1 cellular context compared by ENCODE assay signal in the genomic region with DNA sequence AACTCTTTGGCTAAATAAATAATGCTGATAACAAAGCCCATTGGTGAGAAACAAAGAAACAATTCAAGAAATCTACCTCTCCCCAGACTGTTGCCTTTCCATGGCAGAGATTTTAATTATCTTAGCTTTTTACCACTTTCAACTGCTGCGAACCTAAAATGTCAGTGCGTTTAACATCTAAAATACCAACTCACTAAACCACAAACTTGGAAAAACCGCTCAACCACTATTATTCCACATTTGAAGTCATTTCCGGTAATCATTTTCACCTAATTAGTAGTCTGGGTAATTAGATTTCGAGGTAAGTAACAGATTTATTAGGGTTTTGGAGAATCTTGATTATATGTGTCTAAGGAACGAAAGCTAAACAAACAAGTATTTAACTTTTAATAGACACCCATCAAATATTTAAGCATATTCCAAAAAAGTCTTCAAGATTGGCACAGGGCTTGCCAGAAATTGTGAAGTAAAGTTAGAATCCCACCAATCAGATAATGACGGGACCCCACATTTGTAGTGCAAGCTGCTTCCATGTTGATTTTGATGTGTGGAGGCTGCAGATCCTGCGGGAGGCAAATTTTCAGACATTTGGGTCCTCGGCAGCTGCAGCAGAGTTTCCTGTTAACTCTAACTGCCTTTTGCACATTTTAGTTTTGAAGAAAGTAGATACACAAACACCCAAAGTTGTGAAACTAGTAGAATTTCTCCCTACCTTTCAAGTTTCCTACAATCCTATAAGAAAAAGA.
TF ChIP-seq lines count a peak whose summit lies in the region.

No MANE protein-coding gene starts in this region.

TF ChIP-seq in H1, 55 proteins besides CTCF, POLR2A, EP300 and RAD21:
- TF ChIP-seq GABPA (IDR thresholded peaks at IDR 0.05; ENCODE audit: borderline replicate concordance, insufficient read depth, low read length) (no peak), NANOG (IDR thresholded peaks at IDR 0.05; ENCODE audit: insufficient read depth, low read depth, low read length, poor library complexity, severe bottlenecking) (no peak), NRF1 (IDR thresholded peaks at IDR 0.05; ENCODE audit: low read depth, low read length) (no peak), FOSL1 (IDR thresholded peaks at IDR 0.05; ENCODE audit: insufficient read depth, low read depth, low read length) (no peak), RBBP5 (IDR thresholded peaks at IDR 0.05; ENCODE audit: borderline replicate concordance, low read depth, low read length) (no peak), TEAD4 (IDR thresholded peaks at IDR 0.05; ENCODE audit: low read depth, low read length) (no peak), JUND (IDR thresholded peaks at IDR 0.05; ENCODE audit: low read length) (no peak), CEBPB (IDR thresholded peaks at IDR 0.05; ENCODE audit: low read depth, low read length) (no peak), SRF (IDR thresholded peaks at IDR 0.05; ENCODE audit: low read depth, low read length) (no peak), CHD2 (IDR thresholded peaks at IDR 0.05; ENCODE audit: low read length) (no peak), TAF7 (optimal IDR thresholded peaks at IDR 0.05; ENCODE audit: borderline replicate concordance, low read depth, low read length) (no peak), TAF1 (IDR thresholded peaks at IDR 0.05; ENCODE audit: low read depth, low read length) (0 out of 2 replicates have a peak, but pooled peaks have one; percentile 21), CTBP2 (IDR thresholded peaks at IDR 0.05; ENCODE audit: borderline replicate concordance, insufficient read depth, insufficient read length, low read length) (no peak), JUN (IDR thresholded peaks at IDR 0.05; ENCODE audit: low read depth, low read length) (no peak), CHD1 (IDR thresholded peaks at IDR 0.05; ENCODE audit: low read depth, low read length) (peak; percentile 71; the same call in 1 of the 2 replicates), TCF12 (IDR thresholded peaks at IDR 0.05; ENCODE audit: low read depth, low read length) (no peak), YY1 (IDR thresholded peaks at IDR 0.05; ENCODE audit: low read depth, low read length) (peak; percentile 43; the same call in 1 of the 2 replicates), SIRT6 (IDR thresholded peaks at IDR 0.05; ENCODE audit: low read length) (no peak), RFX5 (IDR thresholded peaks at IDR 0.05; ENCODE audit: borderline replicate concordance, low read depth, low read length) (no peak), SP1 (IDR thresholded peaks at IDR 0.05; ENCODE audit: low read depth, low read length) (no peak), EGR1 (IDR thresholded peaks at IDR 0.05; ENCODE audit: borderline replicate concordance, low read depth, low read length) (no peak), BACH1 (IDR thresholded peaks at IDR 0.05; ENCODE audit: low read length) (no peak), HDAC2 (IDR thresholded peaks at IDR 0.05; ENCODE audit: borderline replicate concordance in 1 of 2, low read depth in 2 of 2, low read length in 2 of 2) (no peak), GTF2F1 (IDR thresholded peaks at IDR 0.05; ENCODE audit: borderline replicate concordance, low read depth, low read length) (no peak)
- TF ChIP-seq, protein P1, sequence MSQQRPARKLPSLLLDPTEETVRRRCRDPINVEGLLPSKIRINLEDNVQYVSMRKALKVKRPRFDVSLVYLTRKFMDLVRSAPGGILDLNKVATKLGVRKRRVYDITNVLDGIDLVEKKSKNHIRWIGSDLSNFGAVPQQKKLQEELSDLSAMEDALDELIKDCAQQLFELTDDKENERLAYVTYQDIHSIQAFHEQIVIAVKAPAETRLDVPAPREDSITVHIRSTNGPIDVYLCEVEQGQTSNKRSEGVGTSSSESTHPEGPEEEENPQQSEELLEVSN (IDR thresholded peaks at IDR 0.05), result no peak
- TF ChIP-seq, protein P2, sequence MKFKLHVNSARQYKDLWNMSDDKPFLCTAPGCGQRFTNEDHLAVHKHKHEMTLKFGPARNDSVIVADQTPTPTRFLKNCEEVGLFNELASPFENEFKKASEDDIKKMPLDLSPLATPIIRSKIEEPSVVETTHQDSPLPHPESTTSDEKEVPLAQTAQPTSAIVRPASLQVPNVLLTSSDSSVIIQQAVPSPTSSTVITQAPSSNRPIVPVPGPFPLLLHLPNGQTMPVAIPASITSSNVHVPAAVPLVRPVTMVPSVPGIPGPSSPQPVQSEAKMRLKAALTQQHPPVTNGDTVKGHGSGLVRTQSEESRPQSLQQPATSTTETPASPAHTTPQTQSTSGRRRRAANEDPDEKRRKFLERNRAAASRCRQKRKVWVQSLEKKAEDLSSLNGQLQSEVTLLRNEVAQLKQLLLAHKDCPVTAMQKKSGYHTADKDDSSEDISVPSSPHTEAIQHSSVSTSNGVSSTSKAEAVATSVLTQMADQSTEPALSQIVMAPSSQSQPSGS (IDR thresholded peaks at IDR 0.05; ENCODE audit: low read length), result no peak
- TF ChIP-seq, protein P3, sequence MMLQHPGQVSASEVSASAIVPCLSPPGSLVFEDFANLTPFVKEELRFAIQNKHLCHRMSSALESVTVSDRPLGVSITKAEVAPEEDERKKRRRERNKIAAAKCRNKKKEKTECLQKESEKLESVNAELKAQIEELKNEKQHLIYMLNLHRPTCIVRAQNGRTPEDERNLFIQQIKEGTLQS (IDR thresholded peaks at IDR 0.05; ENCODE audit: insufficient read depth, low read depth, low read length), result no peak
- TF ChIP-seq, protein P4, sequence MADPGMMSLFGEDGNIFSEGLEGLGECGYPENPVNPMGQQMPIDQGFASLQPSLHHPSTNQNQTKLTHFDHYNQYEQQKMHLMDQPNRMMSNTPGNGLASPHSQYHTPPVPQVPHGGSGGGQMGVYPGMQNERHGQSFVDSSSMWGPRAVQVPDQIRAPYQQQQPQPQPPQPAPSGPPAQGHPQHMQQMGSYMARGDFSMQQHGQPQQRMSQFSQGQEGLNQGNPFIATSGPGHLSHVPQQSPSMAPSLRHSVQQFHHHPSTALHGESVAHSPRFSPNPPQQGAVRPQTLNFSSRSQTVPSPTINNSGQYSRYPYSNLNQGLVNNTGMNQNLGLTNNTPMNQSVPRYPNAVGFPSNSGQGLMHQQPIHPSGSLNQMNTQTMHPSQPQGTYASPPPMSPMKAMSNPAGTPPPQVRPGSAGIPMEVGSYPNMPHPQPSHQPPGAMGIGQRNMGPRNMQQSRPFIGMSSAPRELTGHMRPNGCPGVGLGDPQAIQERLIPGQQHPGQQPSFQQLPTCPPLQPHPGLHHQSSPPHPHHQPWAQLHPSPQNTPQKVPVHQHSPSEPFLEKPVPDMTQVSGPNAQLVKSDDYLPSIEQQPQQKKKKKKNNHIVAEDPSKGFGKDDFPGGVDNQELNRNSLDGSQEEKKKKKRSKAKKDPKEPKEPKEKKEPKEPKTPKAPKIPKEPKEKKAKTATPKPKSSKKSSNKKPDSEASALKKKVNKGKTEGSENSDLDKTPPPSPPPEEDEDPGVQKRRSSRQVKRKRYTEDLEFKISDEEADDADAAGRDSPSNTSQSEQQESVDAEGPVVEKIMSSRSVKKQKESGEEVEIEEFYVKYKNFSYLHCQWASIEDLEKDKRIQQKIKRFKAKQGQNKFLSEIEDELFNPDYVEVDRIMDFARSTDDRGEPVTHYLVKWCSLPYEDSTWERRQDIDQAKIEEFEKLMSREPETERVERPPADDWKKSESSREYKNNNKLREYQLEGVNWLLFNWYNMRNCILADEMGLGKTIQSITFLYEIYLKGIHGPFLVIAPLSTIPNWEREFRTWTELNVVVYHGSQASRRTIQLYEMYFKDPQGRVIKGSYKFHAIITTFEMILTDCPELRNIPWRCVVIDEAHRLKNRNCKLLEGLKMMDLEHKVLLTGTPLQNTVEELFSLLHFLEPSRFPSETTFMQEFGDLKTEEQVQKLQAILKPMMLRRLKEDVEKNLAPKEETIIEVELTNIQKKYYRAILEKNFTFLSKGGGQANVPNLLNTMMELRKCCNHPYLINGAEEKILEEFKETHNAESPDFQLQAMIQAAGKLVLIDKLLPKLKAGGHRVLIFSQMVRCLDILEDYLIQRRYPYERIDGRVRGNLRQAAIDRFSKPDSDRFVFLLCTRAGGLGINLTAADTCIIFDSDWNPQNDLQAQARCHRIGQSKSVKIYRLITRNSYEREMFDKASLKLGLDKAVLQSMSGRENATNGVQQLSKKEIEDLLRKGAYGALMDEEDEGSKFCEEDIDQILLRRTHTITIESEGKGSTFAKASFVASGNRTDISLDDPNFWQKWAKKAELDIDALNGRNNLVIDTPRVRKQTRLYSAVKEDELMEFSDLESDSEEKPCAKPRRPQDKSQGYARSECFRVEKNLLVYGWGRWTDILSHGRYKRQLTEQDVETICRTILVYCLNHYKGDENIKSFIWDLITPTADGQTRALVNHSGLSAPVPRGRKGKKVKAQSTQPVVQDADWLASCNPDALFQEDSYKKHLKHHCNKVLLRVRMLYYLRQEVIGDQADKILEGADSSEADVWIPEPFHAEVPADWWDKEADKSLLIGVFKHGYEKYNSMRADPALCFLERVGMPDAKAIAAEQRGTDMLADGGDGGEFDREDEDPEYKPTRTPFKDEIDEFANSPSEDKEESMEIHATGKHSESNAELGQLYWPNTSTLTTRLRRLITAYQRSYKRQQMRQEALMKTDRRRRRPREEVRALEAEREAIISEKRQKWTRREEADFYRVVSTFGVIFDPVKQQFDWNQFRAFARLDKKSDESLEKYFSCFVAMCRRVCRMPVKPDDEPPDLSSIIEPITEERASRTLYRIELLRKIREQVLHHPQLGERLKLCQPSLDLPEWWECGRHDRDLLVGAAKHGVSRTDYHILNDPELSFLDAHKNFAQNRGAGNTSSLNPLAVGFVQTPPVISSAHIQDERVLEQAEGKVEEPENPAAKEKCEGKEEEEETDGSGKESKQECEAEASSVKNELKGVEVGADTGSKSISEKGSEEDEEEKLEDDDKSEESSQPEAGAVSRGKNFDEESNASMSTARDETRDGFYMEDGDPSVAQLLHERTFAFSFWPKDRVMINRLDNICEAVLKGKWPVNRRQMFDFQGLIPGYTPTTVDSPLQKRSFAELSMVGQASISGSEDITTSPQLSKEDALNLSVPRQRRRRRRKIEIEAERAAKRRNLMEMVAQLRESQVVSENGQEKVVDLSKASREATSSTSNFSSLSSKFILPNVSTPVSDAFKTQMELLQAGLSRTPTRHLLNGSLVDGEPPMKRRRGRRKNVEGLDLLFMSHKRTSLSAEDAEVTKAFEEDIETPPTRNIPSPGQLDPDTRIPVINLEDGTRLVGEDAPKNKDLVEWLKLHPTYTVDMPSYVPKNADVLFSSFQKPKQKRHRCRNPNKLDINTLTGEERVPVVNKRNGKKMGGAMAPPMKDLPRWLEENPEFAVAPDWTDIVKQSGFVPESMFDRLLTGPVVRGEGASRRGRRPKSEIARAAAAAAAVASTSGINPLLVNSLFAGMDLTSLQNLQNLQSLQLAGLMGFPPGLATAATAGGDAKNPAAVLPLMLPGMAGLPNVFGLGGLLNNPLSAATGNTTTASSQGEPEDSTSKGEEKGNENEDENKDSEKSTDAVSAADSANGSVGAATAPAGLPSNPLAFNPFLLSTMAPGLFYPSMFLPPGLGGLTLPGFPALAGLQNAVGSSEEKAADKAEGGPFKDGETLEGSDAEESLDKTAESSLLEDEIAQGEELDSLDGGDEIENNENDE (IDR thresholded peaks at IDR 0.05; ENCODE audit: insufficient replicate concordance, low read length), result peak; percentile 91
- TF ChIP-seq, protein P5, sequence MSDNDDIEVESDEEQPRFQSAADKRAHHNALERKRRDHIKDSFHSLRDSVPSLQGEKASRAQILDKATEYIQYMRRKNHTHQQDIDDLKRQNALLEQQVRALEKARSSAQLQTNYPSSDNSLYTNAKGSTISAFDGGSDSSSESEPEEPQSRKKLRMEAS (IDR thresholded peaks at IDR 0.05), result no peak
